In the genomic region with DNA sequence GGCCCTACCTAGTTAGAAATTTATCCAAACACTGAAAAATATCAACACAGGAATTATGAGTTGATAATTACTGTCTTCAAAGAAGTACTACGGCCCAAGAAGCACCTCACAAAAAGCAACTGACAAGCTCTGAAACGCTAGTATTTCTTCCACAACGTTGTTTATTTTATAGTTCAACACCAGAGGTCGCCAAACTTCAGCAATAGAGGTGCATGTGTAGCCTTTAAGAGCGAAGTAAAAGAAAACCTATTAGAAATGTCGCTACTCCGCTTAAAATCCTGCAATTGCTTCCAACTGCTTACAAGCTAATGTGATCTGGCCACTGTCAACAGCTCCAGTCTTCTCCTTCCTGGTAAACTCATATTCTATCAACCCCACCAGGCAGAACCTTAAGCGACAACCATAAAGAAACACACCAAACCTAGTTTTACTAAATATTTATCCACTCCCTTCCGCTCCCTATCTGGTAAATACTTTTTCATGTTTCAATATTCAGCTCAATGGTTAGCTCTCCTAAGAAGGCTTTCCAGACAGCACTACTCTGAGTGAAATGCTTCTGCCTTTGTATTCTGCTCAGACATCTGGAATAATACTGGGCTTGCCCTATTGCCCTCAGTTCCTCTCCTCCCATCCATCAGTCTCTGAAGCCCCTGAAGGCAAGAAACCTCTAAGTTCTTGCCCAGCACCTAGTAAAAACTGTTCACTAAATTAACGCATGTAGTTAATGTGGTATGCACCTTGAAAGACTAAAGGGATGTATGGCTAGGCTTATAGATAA, we compare ENCODE assay signal across 8 cellular contexts.
DNase-seq lines count a peak whose midpoint lies in the region; ATAC-seq lines count a peak whose summit lies in the region.

No MANE protein-coding gene starts in this region.

- peak; percentile 62 for ATAC-seq in HG03175 (IDR thresholded peaks at IDR 0.05; ENCODE audit: unreplicated experiment)
- no peak for ATAC-seq in HG03469 (IDR thresholded peaks at IDR 0.05; ENCODE audit: unreplicated experiment)

- DNase-seq in SKM-1 treated with dmso at 0.1 percent for 144 hours (lab: John Stamatoyannopoulos, UW; ENCODE audit: unreplicated experiment) (peak; percentile 33), SKM-1 (lab: John Stamatoyannopoulos, UW; ENCODE audit: unreplicated experiment) (no peak), NCI-H82 (lab: John Stamatoyannopoulos, UW) (peak; percentile 64), glomerular visceral epithelial cell (ENCODE audit: extremely low spot score) (peak; percentile 60), pons (ENCODE audit: low spot score) (peak; percentile 89)
- DNase-seq in activated gamma-delta T cell treated with anti-CD3 and anti-CD28 coated beads, Interleukin-2, amount 50 U/mL, for 16 hours (ENCODE audit: low read depth) = peak; percentile 9
